12 cellular contexts compared by ENCODE assay signal in the genomic region with DNA sequence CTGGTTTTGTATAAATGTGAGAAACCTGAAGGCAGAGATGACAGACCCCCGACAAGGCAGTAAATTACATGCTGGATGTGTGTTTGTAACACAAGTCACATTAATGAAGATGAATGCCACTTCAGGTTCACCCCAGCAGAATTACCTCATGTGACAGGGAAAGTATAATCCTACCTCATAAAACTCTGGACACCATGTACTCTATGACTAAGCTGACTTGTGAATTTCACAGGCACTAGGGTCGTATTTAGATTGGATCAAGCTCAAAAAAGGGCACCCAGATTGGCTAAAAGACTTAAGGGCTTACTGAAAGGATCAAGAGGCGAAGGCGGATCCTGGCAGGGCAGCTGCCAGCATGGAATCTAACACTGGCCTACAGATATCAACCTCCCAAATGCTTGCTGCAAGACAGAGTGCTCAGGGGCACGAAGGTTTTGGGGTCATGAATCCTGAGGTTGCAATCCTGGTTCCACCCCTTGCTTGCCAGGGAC.
DNase-seq lines count a peak whose midpoint lies in the region; ATAC-seq and TF ChIP-seq lines count a peak whose summit lies in the region.
"Had no signal": no experiment of that assay in that cellular context is flagged by ENCODE, and none has a peak within 500 bp of the region (broad histone marks: within the 10 kb centered on the region; RNA-seq: fewer than 3 reads in every experiment).

No MANE protein-coding gene starts in this region.

- H3K4me3 ChIP-seq in CD8-positive, alpha-beta T cell (ENCODE audit: low read depth, low read length) = no peak overlapping the region
- no peak overlapping the region for H3K4me3 ChIP-seq in mucosa of descending colon
- no peak overlapping the region for H3K4me3 ChIP-seq in adrenal gland
- no peak overlapping the region for H3K4me3 ChIP-seq in sigmoid colon

- H3K4me3 Mint-ChIP-seq in CD8-positive, alpha-beta T cell = no peak overlapping the region
- no peak overlapping the region for H3K4me3 Mint-ChIP-seq in HFFc6
- no peak overlapping the region for H3K4me3 Mint-ChIP-seq in T-cell
- H3K4me3 Mint-ChIP-seq: CD14-positive monocyte had no signal

- 80 to 89% (median 86%) methylated on average over 5 of the region's 5 CpGs for WGBS in adrenal gland, 4 donors
- 74 to 87% methylated on average over 5 of the region's 5 CpGs for WGBS in sigmoid colon, 2 donors

- H3K9me3 Mint-ChIP-seq in CD8-positive, alpha-beta T cell = no peaks in the 10 kb centered on the region
- H3K9me3 Mint-ChIP-seq in HFFc6 (no peaks in the 10 kb centered on the region), T-cell (no peaks in the 10 kb centered on the region)
- H3K9me3 Mint-ChIP-seq: CD14-positive monocyte had no signal

- CTCF ChIA-PET in CD8-positive, alpha-beta T cell (lab: Charles Lee) = interaction anchor here (0.6 to 3.6 kb wide), 4 partner anchors 21 to 436 kb away, joined by 3 to 13 read pairs (median 6); no protein-coding TSS in a partner anchor
- CTCF ChIA-PET in T-cell (lab: Charles Lee) = no interaction called here

- POLR2A ChIA-PET in CD8-positive, alpha-beta T cell (lab: Charles Lee) = interaction anchor here (0.8 kb wide), 1 partner anchor 560 kb away, joined by 3 read pairs; no protein-coding TSS in a partner anchor
- POLR2A ChIA-PET in T-cell (lab: Charles Lee) = interaction anchor here in 1 of 2 donors (0.6 kb wide), 1 partner anchor 41 kb away, joined by 3 read pairs; no protein-coding TSS in a partner anchor

- ATAC-seq in CD8-positive, alpha-beta T cell = no peak
- ATAC-seq in mucosa of descending colon (peak; percentile 20), T-cell (replicated peaks in 1 of 4) (no peak)
- ATAC-seq: HCT116 had no signal

- H3K9me3 ChIP-seq in CD8-positive, alpha-beta T cell (ENCODE audit: low read length) = no peaks in the 10 kb centered on the region
- H3K9me3 ChIP-seq in mucosa of descending colon (no peaks in the 10 kb centered on the region), adrenal gland (replicated peaks in 1 of 3) (no peaks in the 10 kb centered on the region), sigmoid colon (no peaks in the 10 kb centered on the region)

- no peaks in the 10 kb centered on the region for H3K27me3 Mint-ChIP-seq in CD8-positive, alpha-beta T cell (ENCODE audit: low read depth)
- no peaks in the 10 kb centered on the region for H3K27me3 Mint-ChIP-seq in HFFc6 (ENCODE audit: insufficient read depth)
- no peaks in the 10 kb centered on the region for H3K27me3 Mint-ChIP-seq in T-cell

- H3K4me1 Mint-ChIP-seq in CD8-positive, alpha-beta T cell (ENCODE audit: low read depth) = peaks cover 21% of the 10 kb centered on the region
- peaks cover 12% of the 10 kb centered on the region for H3K4me1 Mint-ChIP-seq in HFFc6 (ENCODE audit: low read depth)
- peaks cover 5 to 20% (median 16%) of the 10 kb centered on the region in 3 donors for H3K4me1 Mint-ChIP-seq in T-cell
- H3K4me1 Mint-ChIP-seq: CD14-positive monocyte had no signal

- H3K27me3 ChIP-seq in CD8-positive, alpha-beta T cell (ENCODE audit: insufficient read depth, low read length) = no peaks in the 10 kb centered on the region
- H3K27me3 ChIP-seq in adrenal gland (no peaks in the 10 kb centered on the region), sigmoid colon (no peaks in the 10 kb centered on the region)
- H3K27me3 ChIP-seq: brain microvascular endothelial cell had no signal

- H3K36me3 Mint-ChIP-seq in CD8-positive, alpha-beta T cell = peaks cover 74% of the 10 kb centered on the region
- H3K36me3 Mint-ChIP-seq in HFFc6 (ENCODE audit: low read depth) = peaks cover 6% of the 10 kb centered on the region; the same call in 1 of the 2 replicates
- H3K36me3 Mint-ChIP-seq in T-cell = peaks cover 36% of the 10 kb centered on the region

- no peak for DNase-seq in CD8-positive, alpha-beta T cell
- peak; percentile 28 for DNase-seq in HFFc6
- DNase-seq in amniotic epithelial cell (ENCODE audit: low read depth) = peak; percentile 90
- no peak for DNase-seq in mucosa of descending colon
- DNase-seq in DMS79 (lab: John Stamatoyannopoulos, UW) = no peak
- DNase-seq in adrenal gland = no peak
- DNase-seq in sigmoid colon = no peak
- no peak for DNase-seq in T-cell
- DNase-seq: brain microvascular endothelial cell, RPMI8226 had no signal

- H3K4me1 ChIP-seq in CD8-positive, alpha-beta T cell (ENCODE audit: insufficient read depth, low read length) = no peaks in the 10 kb centered on the region
- no peaks in the 10 kb centered on the region for H3K4me1 ChIP-seq in mucosa of descending colon (ENCODE audit: low read depth)
- no peaks in the 10 kb centered on the region for H3K4me1 ChIP-seq in adrenal gland (replicated peaks in 1 of 2)
- peaks cover 0 to 14% (median 6%) of the 10 kb centered on the region in 4 donors for H3K4me1 ChIP-seq in sigmoid colon

- TF ChIP-seq CTCF in CD8-positive, alpha-beta T cell (IDR thresholded peaks at IDR 0.05) = no peak
- no peak for TF ChIP-seq CTCF in HFFc6 (IDR thresholded peaks at IDR 0.05)
- no peak for TF ChIP-seq CTCF in mucosa of descending colon (IDR thresholded peaks at IDR 0.05)
- TF ChIP-seq CTCF in adrenal gland (IDR thresholded peaks at IDR 0.05) = no peak
- no peak for TF ChIP-seq CTCF in sigmoid colon (IDR thresholded peaks at IDR 0.05)

- H3K36me3 ChIP-seq in CD8-positive, alpha-beta T cell (ENCODE audit: insufficient read depth, low read length) = peaks cover 25% of the 10 kb centered on the region
- H3K36me3 ChIP-seq in mucosa of descending colon (ENCODE audit: low read depth) = no peaks in the 10 kb centered on the region
- peaks cover 0 to 6% of the 10 kb centered on the region in 2 donors for H3K36me3 ChIP-seq in adrenal gland (replicated peaks in 1 of 2)
- H3K36me3 ChIP-seq in sigmoid colon = peaks cover 0 to 6% (median 0%) of the 10 kb centered on the region in 4 donors

- peak overlapping the region; percentile 30 for H3K27ac Mint-ChIP-seq in CD8-positive, alpha-beta T cell
- H3K27ac Mint-ChIP-seq in HFFc6 (no peak overlapping the region), T-cell (no peak overlapping the region)

- TF ChIP-seq POLR2A in adrenal gland (IDR thresholded peaks at IDR 0.05) (no peak), sigmoid colon (IDR thresholded peaks at IDR 0.05) (no peak)

- H3K27ac ChIP-seq in CD8-positive, alpha-beta T cell (ENCODE audit: low read depth, low read length) = no peak overlapping the region
- H3K27ac ChIP-seq in adrenal gland (no peak overlapping the region), sigmoid colon (no peak overlapping the region)
- H3K27ac ChIP-seq: brain microvascular endothelial cell had no signal

- intact Hi-C loops in CD8-positive, alpha-beta T cell (cut with DNase I, micrococcal nuclease) = loop anchor here (5.0 to 10.0 kb wide), 5 partner anchors 116 to 561 kb away; partner anchors contain the start of gene DNAJC1 (in 1 of the 2)
- intact Hi-C loops in mucosa of descending colon (cut with DNase I, micrococcal nuclease) (no loop called here), adrenal gland (cut with DNase I) (no loop called here), sigmoid colon (cut with DNase I) (loop anchor here (5.0 to 10.0 kb wide), 5 partner anchors 159 to 551 kb away; partner anchors contain the start of genes DNAJC1, PIP4K2A and SPAG6)

- no peak for TF ChIP-seq EP300 in sigmoid colon (IDR thresholded peaks at IDR 0.05)

Comparison
In these comparisons a context has a peak if more than half of its experiments do, and no peak if none do; other contexts are left out.
1. DNase-seq: peak in HFFc6 (single experiment) and amniotic epithelial cell (single experiment); none in CD8-positive, alpha-beta T cell (0 of 7), mucosa of descending colon (0 of 3), DMS79 (single experiment), adrenal gland (0 of 7), sigmoid colon (single experiment) and T-cell (0 of 34).
2. intact Hi-C loops: an anchor here in CD8-positive, alpha-beta T cell (5.0 to 10.0 kb wide) and sigmoid colon (5.0 to 10.0 kb wide); none called in mucosa of descending colon and adrenal gland.